In genomic region chr1:109695138-109695537, GRCh38 we compare ENCODE assay signal across 3 cellular contexts. TPM values are rescaled to one million over a fixed set of nuclear protein-coding genes. Genes with fewer than 3 reads are reported as not detected.
"Had no signal": no experiment of that assay in that cellular context is flagged by ENCODE, and none has a peak within 500 bp of the region (broad histone marks: within the 10 kb centered on the region; RNA-seq: fewer than 3 reads in every experiment).

No MANE protein-coding gene starts in this region.

RNA-seq across cellular contexts. Expression of gene GSTM1, which starts 7.5 kb away (rescaled TPM):
- total RNA-seq: M059J, MCF 10A had no signal

RNA-seq across cellular contexts. Expression of gene GSTM5, which starts 16.9 kb away (rescaled TPM):
- total RNA-seq: LHCN-M2, M059J, MCF 10A had no signal

RNA-seq across cellular contexts. Expression of gene GSTM3, which starts 45.7 kb away (rescaled TPM):
- total RNA-seq: MCF 10A had no signal
